In the genomic region with DNA sequence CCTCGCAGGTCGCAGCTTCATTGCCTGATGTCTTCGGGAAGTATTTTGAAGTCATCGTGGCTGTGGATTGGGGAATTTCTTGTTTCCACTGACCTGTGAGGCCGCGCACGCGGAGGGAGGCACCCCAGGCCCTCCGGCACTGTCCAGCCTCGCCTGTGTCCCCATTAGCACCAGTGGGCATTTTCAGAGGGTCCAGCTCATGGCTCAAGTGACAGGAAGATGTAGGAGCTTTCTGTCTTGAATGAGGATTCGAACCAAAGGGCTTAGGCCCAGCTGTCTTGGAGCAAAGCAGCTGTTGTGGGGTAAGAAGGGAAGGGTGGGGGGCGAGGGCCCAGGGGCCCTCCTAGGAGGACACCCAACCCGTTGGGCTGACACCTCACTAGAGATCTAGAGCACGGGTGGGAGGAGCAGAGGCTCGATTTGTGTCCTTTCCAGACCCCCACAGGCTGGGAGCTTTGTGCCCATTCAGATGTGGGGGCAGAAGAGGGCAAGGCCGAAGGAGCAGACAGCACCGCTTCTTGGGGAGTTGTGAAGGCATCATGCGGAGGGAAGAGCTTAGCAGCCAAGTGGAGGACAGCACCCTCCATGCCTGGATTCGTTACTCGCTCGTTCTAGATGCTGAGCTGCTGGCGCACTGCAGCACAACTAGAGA, we compare ENCODE assay signal across 8 cellular contexts. TPM values are rescaled to one million over a fixed set of nuclear protein-coding genes. Genes with fewer than 3 reads are reported as not detected.
DNase-seq lines count a peak whose midpoint lies in the region; ATAC-seq and TF ChIP-seq lines count a peak whose summit lies in the region.

No MANE protein-coding gene starts in this region.

- ATAC-seq in activated B cell treated with CpG ODN at 0.5 μM for 24 hours (ENCODE audit: low read depth) (no peak), heart left ventricle (peak in 1 of 4 donors; percentile 12)

- H3K4me3 ChIP-seq in HAP-1: peak overlapping the region; percentile 64
- peak overlapping the region; percentile 43 to 97 (median 86) for H3K4me3 ChIP-seq in heart left ventricle
- H3K4me3 ChIP-seq in skeletal muscle tissue (ENCODE audit: low read length in 3 of 3): peak overlapping the region; percentile 92 to 96 (median 96)

- H3K36me3 ChIP-seq in HAP-1 (replicated peaks): peaks cover 26% of the 10 kb centered on the region
- H3K36me3 ChIP-seq in heart left ventricle: peaks cover 0 to 45% (median 40%) of the 10 kb centered on the region in 9 donors
- peaks cover 14 to 34% (median 30%) of the 10 kb centered on the region in 3 donors for H3K36me3 ChIP-seq in skeletal muscle tissue (ENCODE audit: control insufficient read depth in 3 of 3, insufficient read depth in 3 of 3, low read length in 3 of 3)

- no peaks in the 10 kb centered on the region for H3K27me3 Mint-ChIP-seq in activated B cell treated with CpG ODN at 0.5 μM for 24 hours

- in situ Hi-C loops in HAP-1 (cut with MboI; ENCODE audit: low sequenced_read_pairs): no loop called here

- H3K4me3 Mint-ChIP-seq in activated B cell treated with CpG ODN at 0.5 μM for 24 hours: peak overlapping the region; percentile 85

- CTCF ChIA-PET in activated B cell treated with CpG ODN at 0.5 μM for 24 hours (lab: Charles Lee): interaction anchor here (0.9 kb wide), 1 partner anchor 118 kb away, joined by 3 read pairs; no protein-coding TSS in a partner anchor

- DNase-seq in HAP-1 (ENCODE audit: low spot score in 2 of 2) (no peak), activated B cell treated with CpG ODN at 0.5 μM for 24 hours (no peak), heart left ventricle (peak in 1 of 5 donors; percentile 20), NCI-H510A (lab: John Stamatoyannopoulos, UW) (no peak), NCI-H1694 (lab: John Stamatoyannopoulos, UW) (no peak), H4 (ENCODE audit: low spot score) (no peak), GOT3 (lab: John Stamatoyannopoulos, UW) (no peak)

- POLR2A ChIA-PET in activated B cell treated with CpG ODN at 0.5 μM for 24 hours (lab: Charles Lee): interaction anchor here (1.2 to 3.3 kb wide), 2 partner anchors 85 to 119 kb away, joined by 4 to 28 read pairs; partner anchors contain the start of genes ZNF25 and ZNF33A

- peaks cover 7% of the 10 kb centered on the region for H3K9me3 Mint-ChIP-seq in activated B cell treated with CpG ODN at 0.5 μM for 24 hours

- H3K4me1 ChIP-seq in HAP-1: no peaks in the 10 kb centered on the region
- peaks cover 0 to 14% (median 8%) of the 10 kb centered on the region in 12 donors for H3K4me1 ChIP-seq in heart left ventricle
- H3K4me1 ChIP-seq in skeletal muscle tissue (ENCODE audit: control insufficient read depth in 3 of 3, insufficient read depth in 3 of 3, low read length in 3 of 3): peaks cover 11 to 18% (median 12%) of the 10 kb centered on the region in 3 donors

- H3K36me3 Mint-ChIP-seq in activated B cell treated with CpG ODN at 0.5 μM for 24 hours (ENCODE audit: low read depth): peaks cover 53% of the 10 kb centered on the region

- 53 to 72% (median 57%) methylated on average over 17 to 22 of the region's 22 CpGs for WGBS in heart left ventricle, 4 donors

- H3K9ac ChIP-seq in skeletal muscle tissue (ENCODE audit: low read depth in 1 of 3, low read length in 3 of 3): peak overlapping the region; percentile 91 to 92 (median 91)

- no peaks in the 10 kb centered on the region for H3K9me3 ChIP-seq in HAP-1
- peaks cover 0 to 26% (median 8%) of the 10 kb centered on the region in 12 donors for H3K9me3 ChIP-seq in heart left ventricle
- no peaks in the 10 kb centered on the region for H3K9me3 ChIP-seq in skeletal muscle tissue (ENCODE audit: control insufficient read depth in 3 of 3, low read length in 3 of 3)

- H3K27ac ChIP-seq in heart left ventricle: peak overlapping the region; percentile 53 to 91 (median 82)
- peak overlapping the region; percentile 84 for H3K27ac ChIP-seq in skeletal muscle tissue (ENCODE audit: low read depth, low read length)

- TF ChIP-seq CTCF in activated B cell treated with CpG ODN at 0.5 μM for 24 hours (IDR thresholded peaks at IDR 0.05): no peak
- no peak for TF ChIP-seq CTCF in heart left ventricle (IDR thresholded peaks at IDR 0.05)

- H3K27me3 ChIP-seq in HAP-1 (ENCODE audit: low read depth) (no peaks in the 10 kb centered on the region), heart left ventricle (no peaks in the 10 kb centered on the region), skeletal muscle tissue (ENCODE audit: control insufficient read depth in 3 of 3, insufficient read depth in 3 of 3, low read length in 3 of 3) (no peaks in the 10 kb centered on the region)

- peaks cover 28% of the 10 kb centered on the region for H3K4me1 Mint-ChIP-seq in activated B cell treated with CpG ODN at 0.5 μM for 24 hours

- H3K27ac Mint-ChIP-seq in activated B cell treated with CpG ODN at 0.5 μM for 24 hours: peak overlapping the region; percentile 75

- intact Hi-C loops in activated B cell treated with CpG ODN at 0.5 μM for 24 hours (cut with micrococcal nuclease) (loop anchor here (1.0 kb wide), 6 partner anchors 57 to 308 kb away; partner anchors contain the start of genes ZNF248, ZNF25 and ZNF33A), heart left ventricle (cut with DNase I) (loop anchor here in 8 of 10 donors (1.0 to 10.0 kb wide), 9 partner anchors 80 to 240 kb away; partner anchors contain the start of genes ZNF25 (in 8 of the 8), ZNF248 (in 6 of the 8) and ZNF33A (in 5 of the 8))

- no peak for TF ChIP-seq POLR2A in heart left ventricle (IDR thresholded peaks at IDR 0.05)

RNA-seq across cellular contexts. Expression of gene ZNF37A, which starts 0.9 kb away (rescaled TPM):
- total RNA-seq in activated B cell treated with CpG ODN at 0.5 μM for 24 hours (20.8 and 23.1 TPM in 2 replicates), heart left ventricle (10 to 100 TPM in 1 of 9 donors, 1 to 10 TPM in 8; 5.6 to 10.0 (median 7.8) TPM), skeletal muscle tissue (5.7 TPM)
- 1 to 10 TPM; 5.5 to 6.6 TPM for polyA plus RNA-seq in heart left ventricle
- 0.25 and 0.97 TPM in 2 replicates for total RNA-seq in H4 (2014; rRNA removed; shearing (Covaris generic))
